Comparison of ENCODE assay signal across 33 cellular contexts in genomic region chr15:96670389-96670788, GRCh38.
"Had no signal": no experiment of that assay in that cellular context is flagged by ENCODE, and none has a peak within 500 bp of the region (broad histone marks: within the 10 kb centered on the region; RNA-seq: fewer than 3 reads in every experiment).

No MANE protein-coding gene starts in this region.

- ATAC-seq: activated CD4-positive, CD25-positive, alpha-beta regulatory T cell treated with anti-CD3 and anti-CD28 coated beads, Interleukin-2, amount 50 U/mL, for 24 hours; activated CD8-positive, alpha-beta T cell treated with anti-CD3 and anti-CD28 coated beads for 36 hours; activated naive CD8-positive, alpha-beta T cell treated with anti-CD3 and anti-CD28 coated beads, Interleukin-2, amount 50 U/mL, for 24 hours; body of pancreas; effector memory CD8-positive, alpha-beta T cell; foreskin keratinocyte; gastrocnemius medialis; heart left ventricle; T-helper 17 cell had no signal

- H3K27ac Mint-ChIP-seq: activated B cell treated with CpG ODN at 0.5 μM for 24 hours; activated CD8-positive, alpha-beta T cell treated with anti-CD3 and anti-CD28 coated beads for 36 hours; activated naive CD4-positive, alpha-beta T cell treated with anti-CD3 and anti-CD28 coated beads for 36 hours; activated naive CD4-positive, alpha-beta T cell treated with anti-CD3 and anti-CD28 coated beads, Interleukin-2, amount 50 U/mL, for 24 hours; activated naive CD8-positive, alpha-beta T cell treated with anti-CD3 and anti-CD28 coated beads for 36 hours; activated naive CD8-positive, alpha-beta T cell treated with anti-CD3 and anti-CD28 coated beads, Interleukin-2, amount 50 U/mL, for 24 hours; activated T-helper 1 cell treated with anti-CD3 and anti-CD28 coated beads, Interleukin-12 subunit alpha, Interleukin-12 subunit beta, Interleukin-2, Interleukin-4 antibody, amounts not matched to agents 30 ng/mL and 10 ng/mL and 1 ng/mL, durations not matched to agents 14 hours and 24 hours and 36 hours; activated T-helper 2 cell treated with anti-CD3 and anti-CD28 coated beads, Interferon-gamma antibody, Interleukin-2, Interleukin-4, amounts not matched to agents 10 μg/mL and 5 μg/mL and 100 μg/mL, durations not matched to agents 14 hours and 24 hours and 36 hours; effector memory CD8-positive, alpha-beta T cell; T-helper 17 cell; T-helper 2 cell treated with Interferon-gamma antibody and Interleukin-4, amounts not matched to agents 5 μg/mL and 100 μg/mL, for 36 hours had no signal

- H3K27me3 Mint-ChIP-seq: activated B cell treated with CpG ODN at 0.5 μM for 24 hours; activated CD8-positive, alpha-beta T cell treated with anti-CD3 and anti-CD28 coated beads for 36 hours; activated naive CD4-positive, alpha-beta T cell treated with anti-CD3 and anti-CD28 coated beads, Interleukin-2, amount 50 U/mL, for 24 hours; activated naive CD8-positive, alpha-beta T cell treated with anti-CD3 and anti-CD28 coated beads for 36 hours; activated naive CD8-positive, alpha-beta T cell treated with anti-CD3 and anti-CD28 coated beads, Interleukin-2, amount 50 U/mL, for 24 hours; effector memory CD8-positive, alpha-beta T cell; T-helper 17 cell had no signal

- DNase-seq: activated B cell treated with CpG ODN at 0.5 μM for 24 hours; activated CD4-positive, alpha-beta T cell treated with anti-CD3 and anti-CD28 coated beads for 48 hours; activated CD4-positive, alpha-beta T cell treated with anti-CD3 and anti-CD28 coated beads, Interleukin-2, amount 50 U/mL, for 1 hour; activated CD4-positive, alpha-beta T cell treated with anti-CD3 and anti-CD28 coated beads, Interleukin-2, amount 50 U/mL, for 48 hours; activated CD8-positive, alpha-beta memory T cell treated with anti-CD3 and anti-CD28 coated beads for 24 hours; activated CD8-positive, alpha-beta T cell treated with anti-CD3 and anti-CD28 coated beads for 36 hours; activated effector memory CD4-positive, alpha-beta T cell treated with anti-CD3 and anti-CD28 coated beads, Interleukin-2, amount 50 U/mL, for 16 hours; activated naive CD4-positive, alpha-beta T cell treated with anti-CD3 and anti-CD28 coated beads for 36 hours; activated naive CD8-positive, alpha-beta T cell treated with anti-CD3 and anti-CD28 coated beads for 36 hours; activated naive CD8-positive, alpha-beta T cell treated with anti-CD3 and anti-CD28 coated beads, Interleukin-2, amount 50 U/mL, for 24 hours; activated T-cell treated with anti-CD3 and anti-CD28 coated beads, Interleukin-2, amount 50 U/mL, for 1 hour; activated T-cell treated with anti-CD3 and anti-CD28 coated beads, Interleukin-2, amount 50 U/mL, for 48 hours; adrenal gland; amygdala; aorta; body of pancreas; caudate nucleus; cortex of kidney; dermis blood vessel endothelial cell; effector CD4-positive, alpha-beta T cell; effector memory CD8-positive, alpha-beta T cell; erythroblast; foreskin keratinocyte; gastrocnemius medialis; glutamatergic neuron; heart left ventricle; T-helper 17 cell; T1000 had no signal

- H3K4me3 Mint-ChIP-seq: activated B cell treated with CpG ODN at 0.5 μM for 24 hours; activated CD8-positive, alpha-beta T cell treated with anti-CD3 and anti-CD28 coated beads for 36 hours; activated naive CD4-positive, alpha-beta T cell treated with anti-CD3 and anti-CD28 coated beads for 36 hours; activated naive CD4-positive, alpha-beta T cell treated with anti-CD3 and anti-CD28 coated beads, Interleukin-2, amount 50 U/mL, for 24 hours; activated naive CD8-positive, alpha-beta T cell treated with anti-CD3 and anti-CD28 coated beads for 36 hours; activated naive CD8-positive, alpha-beta T cell treated with anti-CD3 and anti-CD28 coated beads, Interleukin-2, amount 50 U/mL, for 24 hours; activated T-helper 1 cell treated with anti-CD3 and anti-CD28 coated beads, Interleukin-12 subunit alpha, Interleukin-12 subunit beta, Interleukin-2, Interleukin-4 antibody, amounts not matched to agents 30 ng/mL and 10 ng/mL and 1 ng/mL, durations not matched to agents 14 hours and 24 hours and 36 hours; effector memory CD8-positive, alpha-beta T cell; T-helper 17 cell; T-helper 2 cell treated with Interferon-gamma antibody and Interleukin-4, amounts not matched to agents 5 μg/mL and 100 μg/mL, for 36 hours had no signal

- H3K9me3 Mint-ChIP-seq: activated B cell treated with CpG ODN at 0.5 μM for 24 hours; activated naive CD4-positive, alpha-beta T cell treated with anti-CD3 and anti-CD28 coated beads, Interleukin-2, amount 50 U/mL, for 24 hours; activated naive CD8-positive, alpha-beta T cell treated with anti-CD3 and anti-CD28 coated beads, Interleukin-2, amount 50 U/mL, for 24 hours; activated T-helper 1 cell treated with anti-CD3 and anti-CD28 coated beads, Interleukin-12 subunit alpha, Interleukin-12 subunit beta, Interleukin-2, Interleukin-4 antibody, amounts not matched to agents 30 ng/mL and 10 ng/mL and 1 ng/mL, durations not matched to agents 14 hours and 24 hours and 36 hours; activated T-helper 2 cell treated with anti-CD3 and anti-CD28 coated beads, Interferon-gamma antibody, Interleukin-2, Interleukin-4, amounts not matched to agents 10 μg/mL and 5 μg/mL and 100 μg/mL, durations not matched to agents 14 hours and 24 hours and 36 hours; effector memory CD8-positive, alpha-beta T cell; T-helper 2 cell treated with Interferon-gamma antibody and Interleukin-4, amounts not matched to agents 5 μg/mL and 100 μg/mL, for 36 hours had no signal

- H3K4me1 Mint-ChIP-seq: activated B cell treated with CpG ODN at 0.5 μM for 24 hours; activated naive CD4-positive, alpha-beta T cell treated with anti-CD3 and anti-CD28 coated beads, Interleukin-2, amount 50 U/mL, for 24 hours; activated naive CD8-positive, alpha-beta T cell treated with anti-CD3 and anti-CD28 coated beads for 36 hours; activated naive CD8-positive, alpha-beta T cell treated with anti-CD3 and anti-CD28 coated beads, Interleukin-2, amount 50 U/mL, for 24 hours; T-helper 17 cell had no signal

- H3K36me3 Mint-ChIP-seq: activated naive CD4-positive, alpha-beta T cell treated with anti-CD3 and anti-CD28 coated beads, Interleukin-2, amount 50 U/mL, for 24 hours; activated naive CD8-positive, alpha-beta T cell treated with anti-CD3 and anti-CD28 coated beads for 36 hours had no signal
